ENCODE assay signal across 15 cellular contexts in genomic region chr1:21775985-21776562, GRCh38. TPM values are rescaled to one million over a fixed set of nuclear protein-coding genes. Genes with fewer than 3 reads are reported as not detected.
DNase-seq lines count a peak whose midpoint lies in the region; ATAC-seq and TF ChIP-seq lines count a peak whose summit lies in the region.
"Had no signal": no experiment of that assay in that cellular context is flagged by ENCODE, and none has a peak within 500 bp of the region (broad histone marks: within the 10 kb centered on the region; RNA-seq: fewer than 3 reads in every experiment).

No MANE protein-coding gene starts in this region.

- no peak overlapping the region for H3K27ac ChIP-seq in heart right ventricle
- H3K27ac ChIP-seq: GM23248, right atrium auricular region had no signal

- H3K27me3 Mint-ChIP-seq in T-helper 1 cell treated with Interleukin-12 subunit alpha and Interleukin-12 subunit beta and Interleukin-4 antibody, amounts not matched to agents 30 μg/mL and 1 μg/mL, for 36 hours (ENCODE audit: low read depth), result no peaks in the 10 kb centered on the region
- H3K27me3 Mint-ChIP-seq in neural crest cell (ENCODE audit: low read depth), result no peaks in the 10 kb centered on the region

- peaks cover 0 to 61% (median 26%) of the 10 kb centered on the region in 9 donors for H3K4me1 ChIP-seq in heart right ventricle

- ATAC-seq in heart right ventricle, result no peak
- no peak for ATAC-seq in HG03039 (IDR thresholded peaks at IDR 0.05; ENCODE audit: unreplicated experiment)

- peaks cover 8% of the 10 kb centered on the region for H3K36me3 Mint-ChIP-seq in T-helper 1 cell treated with Interleukin-12 subunit alpha and Interleukin-12 subunit beta and Interleukin-4 antibody, amounts not matched to agents 30 μg/mL and 1 μg/mL, for 36 hours (ENCODE audit: low read depth)
- H3K36me3 Mint-ChIP-seq in neural crest cell (ENCODE audit: low read depth), result no peaks in the 10 kb centered on the region

- TF ChIP-seq CTCF in astrocyte of the cerebellum (IDR thresholded peaks at IDR 0.05; ENCODE audit: low read depth, low read length, missing control alignments) (no peak), neural crest cell (conservative IDR thresholded peaks at IDR 0.05) (no peak), heart right ventricle (IDR thresholded peaks at IDR 0.05) (no peak)

- H3K9me3 Mint-ChIP-seq in T-helper 1 cell treated with Interleukin-12 subunit alpha and Interleukin-12 subunit beta and Interleukin-4 antibody, amounts not matched to agents 30 μg/mL and 1 μg/mL, for 36 hours, result no peaks in the 10 kb centered on the region
- H3K9me3 Mint-ChIP-seq in neural crest cell, result peaks cover 5% of the 10 kb centered on the region

- no peak overlapping the region for H3K4me3 Mint-ChIP-seq in T-helper 1 cell treated with Interleukin-12 subunit alpha and Interleukin-12 subunit beta and Interleukin-4 antibody, amounts not matched to agents 30 μg/mL and 1 μg/mL, for 36 hours
- H3K4me3 Mint-ChIP-seq in neural crest cell, result peak overlapping the region; percentile 34

- H3K27ac Mint-ChIP-seq in T-helper 1 cell treated with Interleukin-12 subunit alpha and Interleukin-12 subunit beta and Interleukin-4 antibody, amounts not matched to agents 30 μg/mL and 1 μg/mL, for 36 hours, result peak overlapping the region; percentile 28
- no peak overlapping the region for H3K27ac Mint-ChIP-seq in neural crest cell (ENCODE audit: unreplicated experiment)

- no peaks in the 10 kb centered on the region for H3K36me3 ChIP-seq in heart right ventricle
- H3K36me3 ChIP-seq: right atrium auricular region had no signal

- DNase-seq in T-helper 1 cell (no peak), M059J (ENCODE audit: low read depth) (peak; percentile 47), astrocyte of the cerebellum (ENCODE audit: low read depth) (peak; percentile 11), neural crest cell (ENCODE audit: low read depth, low spot score) (no peak), superior temporal gyrus (ENCODE audit: extremely low spot score) (no peak), heart right ventricle (no peak)
- DNase-seq: 8988T, activated gamma-delta T cell, GM23248, KG1, NCI-H2171 treated with DMSO at 0.1 percent for 48 hours had no signal

- no peaks in the 10 kb centered on the region for H3K27me3 ChIP-seq in heart right ventricle
- H3K27me3 ChIP-seq: right atrium auricular region had no signal

- in situ Hi-C loops in astrocyte of the cerebellum (cut with HindIII; ENCODE audit: low sequenced_read_pairs), result no loop called here

- H3K4me3 ChIP-seq in astrocyte of the cerebellum (ENCODE audit: low read depth, low read length) (no peak overlapping the region), heart right ventricle (no peak overlapping the region)
- H3K4me3 ChIP-seq: GM23248, right atrium auricular region had no signal

- intact Hi-C loops in heart right ventricle (cut with DNase I), result no loop called here

- H3K9me3 ChIP-seq in heart right ventricle, result peaks cover 0 to 13% (median 0%) of the 10 kb centered on the region in 11 donors
- H3K9me3 ChIP-seq: right atrium auricular region had no signal

- H3K4me1 Mint-ChIP-seq in T-helper 1 cell treated with Interleukin-12 subunit alpha and Interleukin-12 subunit beta and Interleukin-4 antibody, amounts not matched to agents 30 μg/mL and 1 μg/mL, for 36 hours (ENCODE audit: low read depth), result peaks cover 34% of the 10 kb centered on the region
- peaks cover 23% of the 10 kb centered on the region for H3K4me1 Mint-ChIP-seq in neural crest cell

RNA-seq across cellular contexts. Expression of gene USP48, which starts 6.9 kb away (rescaled TPM):
- 22.5 and 34.2 TPM in 2 replicates for total RNA-seq in M059J (2014; rRNA removed; shearing (Covaris generic))
- total RNA-seq in neural crest cell, result 61.8 and 66.0 TPM in 2 replicates
- 10 to 100 TPM; 33.0 to 45.0 (median 37.0) TPM for total RNA-seq in heart right ventricle
- 10 to 100 TPM; 13.8 to 24.1 TPM for polyA plus RNA-seq in heart right ventricle

RNA-seq across cellular contexts. Expression of gene LDLRAD2, which starts 36.0 kb away (rescaled TPM):
- not detected in 2 replicates for total RNA-seq in M059J (2014; rRNA removed; shearing (Covaris generic))
- total RNA-seq in neural crest cell, result 0.40 and 0.55 TPM in 2 replicates
- total RNA-seq in heart right ventricle, result under 1 TPM in 2 of 10 donors, not detected in 8; 0.05 to 0.07 TPM
- polyA plus RNA-seq in heart right ventricle, result 1 to 10 TPM; 3.4 to 5.8 TPM
- total RNA-seq: GM23248, mononuclear cell, right atrium auricular region had no signal

Comparison
In these comparisons a context has a peak if more than half of its experiments do, and no peak if none do; other contexts are left out.
1. DNase-seq: peak in M059J (single experiment) and astrocyte of the cerebellum (single experiment); none in T-helper 1 cell (0 of 5), neural crest cell (single experiment), superior temporal gyrus (single experiment) and heart right ventricle (0 of 2).